Comparison of ENCODE assay signal across 8 cellular contexts in the genomic region with DNA sequence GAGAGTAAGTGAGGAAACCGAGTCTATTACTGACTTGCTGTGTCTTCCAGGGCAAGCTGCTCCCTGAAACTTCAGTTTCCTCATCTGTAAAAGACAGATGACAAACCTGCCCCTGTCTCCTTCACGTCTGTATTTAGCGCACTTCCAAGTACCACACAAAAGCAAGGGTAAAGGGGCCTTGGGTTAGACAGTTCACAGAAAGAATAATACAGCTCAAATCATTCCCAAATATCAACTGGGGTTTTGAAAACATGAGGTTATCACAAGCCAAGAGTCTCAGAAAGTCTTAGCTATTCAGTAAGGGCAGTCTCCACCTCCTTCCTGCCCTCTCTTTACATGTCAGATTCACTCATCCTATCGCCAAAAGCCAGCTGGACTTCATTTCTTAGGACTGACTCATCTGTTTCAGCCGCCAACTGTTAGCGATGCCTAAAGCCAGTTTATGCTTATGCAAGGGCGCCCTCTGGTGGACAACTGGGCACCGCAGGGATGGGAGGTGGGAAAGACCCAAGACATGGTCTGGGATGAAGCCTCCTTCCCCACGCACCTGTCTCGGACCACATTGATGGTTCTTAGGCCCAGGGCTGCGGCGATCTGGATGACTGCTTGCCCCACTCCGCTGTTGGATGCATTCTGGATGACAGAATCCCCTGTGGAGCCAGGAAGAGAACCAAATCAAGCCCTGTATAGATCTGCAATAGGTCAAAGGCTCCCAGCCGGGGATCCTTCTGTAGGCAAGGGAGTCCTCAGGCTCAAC. TPM values are rescaled to one million over a fixed set of nuclear protein-coding genes. Genes with fewer than 3 reads are reported as not detected.
DNase-seq lines count a peak whose midpoint lies in the region; ATAC-seq and FAIRE-seq lines count a peak whose summit lies in the region.

No MANE protein-coding gene starts in this region.

- H3K4ac ChIP-seq in mesenchymal stem cell (ENCODE audit: low read depth in 1 of 2, low read length in 2 of 2), result peak overlapping the region; percentile 21 to 62

- no peaks in the 10 kb centered on the region for H3K9me3 ChIP-seq in mesenchymal stem cell (ENCODE audit: control insufficient read depth, low read length)

- H3K27ac ChIP-seq in mesenchymal stem cell (ENCODE audit: low read length, poor library complexity, severe bottlenecking), result peak overlapping the region; percentile 67

- no peak overlapping the region for H2AFZ ChIP-seq in mesenchymal stem cell (ENCODE audit: low read depth, low read length)

- no peak overlapping the region for H3K4me3 Mint-ChIP-seq in effector memory CD8-positive, alpha-beta T cell

- H3K27ac Mint-ChIP-seq in effector memory CD8-positive, alpha-beta T cell, result no peak overlapping the region

- peak; percentile 96 for FAIRE-seq in HTR-8/SVneo (lab: Jason Lieb, UNC)

- peaks cover 3 to 4% of the 10 kb centered on the region in 2 donors for H3K4me1 Mint-ChIP-seq in effector memory CD8-positive, alpha-beta T cell (ENCODE audit: low read depth in 2 of 2)

- no peak overlapping the region for H3K4me2 ChIP-seq in mesenchymal stem cell (ENCODE audit: low read length, poor library complexity, severe bottlenecking)

- H3K4me3 ChIP-seq in mesenchymal stem cell (ENCODE audit: insufficient read depth in 1 of 2, low read depth in 1 of 2, low read length in 2 of 2), result peak overlapping the region in 1 of 2 experiments; percentile 10

- H2AK5ac ChIP-seq in mesenchymal stem cell (ENCODE audit: low read length, severe bottlenecking), result peak overlapping the region; percentile 89

- H2BK5ac ChIP-seq in mesenchymal stem cell (ENCODE audit: low read depth, low read length, poor library complexity, severe bottlenecking), result no peak overlapping the region

- peak overlapping the region; percentile 86 for H4K8ac ChIP-seq in mesenchymal stem cell (ENCODE audit: low read length)

- H3K4me1 ChIP-seq in mesenchymal stem cell (ENCODE audit: control insufficient read depth, insufficient read depth, low read depth, low read length), result peaks cover 5% of the 10 kb centered on the region

- H2BK12ac ChIP-seq in mesenchymal stem cell (ENCODE audit: low read length in 2 of 2), result peak overlapping the region; percentile 25 to 85

- H2BK120ac ChIP-seq in mesenchymal stem cell (ENCODE audit: low read depth, low read length), result no peak overlapping the region

- no peaks in the 10 kb centered on the region for H3K27me3 ChIP-seq in mesenchymal stem cell (ENCODE audit: control insufficient read depth in 1 of 2, insufficient read depth in 1 of 2, low read length in 2 of 2)

- H3K36me3 ChIP-seq in mesenchymal stem cell (ENCODE audit: control insufficient read depth in 1 of 2, insufficient read depth in 2 of 2, low read depth in 1 of 2, low read length in 2 of 2), result peaks cover 50 to 65% of the 10 kb centered on the region in 2 experiments

- H3K14ac ChIP-seq in mesenchymal stem cell (ENCODE audit: low read length in 2 of 2), result no peak overlapping the region

- H3K23ac ChIP-seq in mesenchymal stem cell (ENCODE audit: low read length in 2 of 2), result no peak overlapping the region

- H3K9ac ChIP-seq in mesenchymal stem cell (ENCODE audit: low read length), result peak overlapping the region; percentile 77

- peaks cover 17% of the 10 kb centered on the region for H3K36me3 Mint-ChIP-seq in effector memory CD8-positive, alpha-beta T cell (ENCODE audit: insufficient read depth)

- peak; percentile 70 for DNase-seq in NCI-H510A treated with DMSO at 0.1 percent for 48 hours (lab: John Stamatoyannopoulos, UW)
- no peak for DNase-seq in NCI-H510A (lab: John Stamatoyannopoulos, UW)
- DNase-seq in HTR-8/SVneo (ENCODE audit: insufficient read length, low spot score), result peak; percentile 95
- DNase-seq in NK-92 treated with Interleukin-12 subunit alpha and Interleukin-12 subunit beta, amount 100 ng/mL, for 24 hours (lab: John Stamatoyannopoulos, UW), result peak; percentile 81
- DNase-seq in activated CD8-positive, alpha-beta memory T cell treated with anti-CD3 and anti-CD28 coated beads for 1 hour (ENCODE audit: extremely low read depth in 1 of 2, low read depth in 1 of 2), result peak; percentile 71 to 90
- DNase-seq in effector memory CD8-positive, alpha-beta T cell, result peak; percentile 85 to 92 (median 89)
- DNase-seq in mesenchymal stem cell, result peak; percentile 97
- DNase-seq in stimulated activated CD8-positive, alpha-beta memory T cell treated with anti-CD3 and anti-CD28 coated beads, Interleukin-12 subunit alpha, Interleukin-12 subunit beta, amount 100 ng/mL, for 1 hour (ENCODE audit: low read depth), result peak; percentile 92

- H3K27me3 Mint-ChIP-seq in effector memory CD8-positive, alpha-beta T cell, result no peaks in the 10 kb centered on the region

- WGBS in mesenchymal stem cell, result 24% methylated on average over 14 of the region's 14 CpGs

- peak overlapping the region; percentile 64 to 85 for H3K18ac ChIP-seq in mesenchymal stem cell (ENCODE audit: low read depth in 1 of 2, low read length in 2 of 2)

- peak overlapping the region; percentile 86 for H4K91ac ChIP-seq in mesenchymal stem cell (ENCODE audit: low read length)

- peak; percentile 95 for ATAC-seq in effector memory CD8-positive, alpha-beta T cell (replicated peaks)

- peak overlapping the region; percentile 76 for H2BK15ac ChIP-seq in mesenchymal stem cell (ENCODE audit: low read depth, poor library complexity, severe bottlenecking)

- peaks cover 4% of the 10 kb centered on the region for H3K79me1 ChIP-seq in mesenchymal stem cell (replicated peaks; ENCODE audit: low read length, poor library complexity, severe bottlenecking)

- H3K9me3 Mint-ChIP-seq in effector memory CD8-positive, alpha-beta T cell, result no peaks in the 10 kb centered on the region

RNA-seq across cellular contexts. Expression of a gene that starts 21.1 kb away (rescaled TPM):
- 52.4 TPM for polyA plus RNA-seq in mesenchymal stem cell (2013, experiment 1 of 2)
- 51.7 TPM for polyA plus RNA-seq in mesenchymal stem cell (2013, experiment 2 of 2)

RNA-seq across cellular contexts. Expression of a gene that starts 28.0 kb away (rescaled TPM):
- 17.2 TPM for polyA plus RNA-seq in mesenchymal stem cell (2013, experiment 1 of 2)
- 18.3 TPM for polyA plus RNA-seq in mesenchymal stem cell (2013, experiment 2 of 2)

RNA-seq across cellular contexts. Expression of a gene that starts 33.6 kb away (rescaled TPM):
- polyA plus RNA-seq in mesenchymal stem cell (2013, experiment 1 of 2), result 10.1 TPM
- polyA plus RNA-seq in mesenchymal stem cell (2013, experiment 2 of 2), result 9.8 TPM
